In genomic region chr1:19438552-19439196, GRCh38 we compare ENCODE assay signal across 10 cellular contexts. TPM values are rescaled to one million over a fixed set of nuclear protein-coding genes. Genes with fewer than 3 reads are reported as not detected.
DNase-seq lines count a peak whose midpoint lies in the region; ATAC-seq and TF ChIP-seq lines count a peak whose summit lies in the region.
"Had no signal": no experiment of that assay in that cellular context is flagged by ENCODE, and none has a peak within 500 bp of the region (broad histone marks: within the 10 kb centered on the region; RNA-seq: fewer than 3 reads in every experiment).

No MANE protein-coding gene starts in this region.

- H3K4me3 ChIP-seq in fibroblast of villous mesenchyme (ENCODE audit: low read depth, low read length), result no peak overlapping the region
- H3K4me3 ChIP-seq in rectal smooth muscle tissue (ENCODE audit: low read length), result no peak overlapping the region

- POLR2A ChIA-PET in CD4-positive, alpha-beta T cell (lab: Charles Lee), result interaction anchor here (0.6 to 1.5 kb wide), 4 partner anchors 22 to 47 kb away, joined by 3 to 5 read pairs (median 4); no protein-coding TSS in a partner anchor
- POLR2A ChIA-PET in activated CD8-positive, alpha-beta T cell treated with anti-CD3 and anti-CD28 coated beads for 36 hours (lab: Charles Lee), result interaction anchor here (1.3 to 3.3 kb wide), 2 partner anchors 10 to 36 kb away, joined by 4 to 16 read pairs; no protein-coding TSS in a partner anchor

- H3K27me3 Mint-ChIP-seq in CD4-positive, alpha-beta T cell, result no peaks in the 10 kb centered on the region
- H3K27me3 Mint-ChIP-seq in activated CD8-positive, alpha-beta T cell treated with anti-CD3 and anti-CD28 coated beads for 36 hours, result no peaks in the 10 kb centered on the region

- no peaks in the 10 kb centered on the region for H3K9me3 ChIP-seq in CD4-positive, alpha-beta T cell (ENCODE audit: control insufficient read depth, low read length)

- no peak overlapping the region for H3K4me3 Mint-ChIP-seq in CD4-positive, alpha-beta T cell
- H3K4me3 Mint-ChIP-seq in activated CD8-positive, alpha-beta T cell treated with anti-CD3 and anti-CD28 coated beads for 36 hours, result no peak overlapping the region

- no peak for DNase-seq in CD4-positive, alpha-beta T cell
- no peak for DNase-seq in activated CD8-positive, alpha-beta T cell treated with anti-CD3 and anti-CD28 coated beads for 36 hours
- peak; percentile 66 for DNase-seq in fibroblast of villous mesenchyme (ENCODE audit: low read depth)
- DNase-seq in DMS 273 (lab: John Stamatoyannopoulos, UW; ENCODE audit: unreplicated experiment), result no peak
- no peak for DNase-seq in Ammon's horn (ENCODE audit: low spot score)
- DNase-seq in stimulated activated CD4-positive, alpha-beta T cell treated with anti-CD3 and anti-CD28 coated beads, Interleukin-2, amount 100 ng/mL, for 24 hours, result no peak
- DNase-seq: erythroblast, NCI-H345 had no signal

- CTCF ChIA-PET in CD4-positive, alpha-beta T cell (lab: Charles Lee), result interaction anchor here (5.0 kb wide), 1 partner anchor 144 kb away, joined by 16 read pairs; no protein-coding TSS in a partner anchor
- CTCF ChIA-PET in activated CD8-positive, alpha-beta T cell treated with anti-CD3 and anti-CD28 coated beads for 36 hours (lab: Charles Lee), result interaction anchor here (1.1 to 2.3 kb wide), 6 partner anchors 9 to 215 kb away, joined by 3 to 15 read pairs (median 4); no protein-coding TSS in a partner anchor

- peaks cover 92% of the 10 kb centered on the region for H3K4me1 Mint-ChIP-seq in CD4-positive, alpha-beta T cell (ENCODE audit: low read depth)
- H3K4me1 Mint-ChIP-seq in activated CD8-positive, alpha-beta T cell treated with anti-CD3 and anti-CD28 coated beads for 36 hours (ENCODE audit: low read depth), result peaks cover 86% of the 10 kb centered on the region

- peak overlapping the region; percentile 76 for H3K27ac Mint-ChIP-seq in CD4-positive, alpha-beta T cell
- peak overlapping the region; percentile 72 for H3K27ac Mint-ChIP-seq in activated CD8-positive, alpha-beta T cell treated with anti-CD3 and anti-CD28 coated beads for 36 hours

- H3K36me3 Mint-ChIP-seq in CD4-positive, alpha-beta T cell (ENCODE audit: low read depth), result peaks cover 48% of the 10 kb centered on the region
- peaks cover 24% of the 10 kb centered on the region for H3K36me3 Mint-ChIP-seq in activated CD8-positive, alpha-beta T cell treated with anti-CD3 and anti-CD28 coated beads for 36 hours (ENCODE audit: low read depth)

- no peaks in the 10 kb centered on the region for H3K9me3 Mint-ChIP-seq in CD4-positive, alpha-beta T cell
- H3K9me3 Mint-ChIP-seq in activated CD8-positive, alpha-beta T cell treated with anti-CD3 and anti-CD28 coated beads for 36 hours, result no peaks in the 10 kb centered on the region

- no peak overlapping the region for H3K9ac ChIP-seq in rectal smooth muscle tissue (ENCODE audit: low read length)

- H3K36me3 ChIP-seq in rectal smooth muscle tissue (ENCODE audit: control insufficient read depth, insufficient read depth, low read length), result peaks cover 3% of the 10 kb centered on the region

- no peak for TF ChIP-seq CTCF in CD4-positive, alpha-beta T cell (IDR thresholded peaks at IDR 0.05)
- no peak for TF ChIP-seq CTCF in activated CD8-positive, alpha-beta T cell treated with anti-CD3 and anti-CD28 coated beads for 36 hours (IDR thresholded peaks at IDR 0.05)
- no peak for TF ChIP-seq CTCF in fibroblast of villous mesenchyme (IDR thresholded peaks at IDR 0.05; ENCODE audit: insufficient read depth, low read depth, low read length)

- no peaks in the 10 kb centered on the region for H3K27me3 ChIP-seq in CD4-positive, alpha-beta T cell (ENCODE audit: control insufficient read depth, insufficient read depth, low read length)
- no peaks in the 10 kb centered on the region for H3K27me3 ChIP-seq in rectal smooth muscle tissue (ENCODE audit: control insufficient read depth, insufficient read depth, low read length)

- ATAC-seq in CD4-positive, alpha-beta T cell (ENCODE audit: poor library complexity), result peak; percentile 29
- ATAC-seq in activated CD8-positive, alpha-beta T cell treated with anti-CD3 and anti-CD28 coated beads for 36 hours, result no peak
- no peak for ATAC-seq in GM18861 (IDR thresholded peaks at IDR 0.05; ENCODE audit: unreplicated experiment)

- intact Hi-C loops in CD4-positive, alpha-beta T cell (cut with DNase I, micrococcal nuclease), result loop anchor here (1.0 to 5.0 kb wide), 3 partner anchors 46 to 213 kb away; no protein-coding TSS in a partner anchor
- intact Hi-C loops in activated CD8-positive, alpha-beta T cell treated with anti-CD3 and anti-CD28 coated beads for 36 hours (cut with micrococcal nuclease), result no loop called here

- no peak overlapping the region for H3K27ac ChIP-seq in CD4-positive, alpha-beta T cell (ENCODE audit: low read depth, low read length)
- H3K27ac ChIP-seq in rectal smooth muscle tissue (ENCODE audit: low read depth, low read length), result peak overlapping the region; percentile 83

- peaks cover 92% of the 10 kb centered on the region for H3K4me1 ChIP-seq in rectal smooth muscle tissue (ENCODE audit: control insufficient read depth, insufficient read depth, low read length)

RNA-seq across cellular contexts. Expression of gene CAPZB, which starts 46.7 kb away (rescaled TPM):
- total RNA-seq in CD4-positive, alpha-beta T cell, result 100 to 1,000 TPM; 168 to 173 TPM
- 100 to 1,000 TPM; 335 to 340 TPM for total RNA-seq in activated CD8-positive, alpha-beta T cell treated with anti-CD3 and anti-CD28 coated beads for 36 hours
- total RNA-seq in fibroblast of villous mesenchyme, result 173 and 183 TPM in 2 replicates
